ENCODE assay signal across 35 cellular contexts in genomic region chr17:34575182-34575581, GRCh38. TPM values are rescaled to one million over a fixed set of nuclear protein-coding genes. Genes with fewer than 3 reads are reported as not detected.
"Had no signal": no experiment of that assay in that cellular context is flagged by ENCODE, and none has a peak within 500 bp of the region (broad histone marks: within the 10 kb centered on the region; RNA-seq: fewer than 3 reads in every experiment).

No MANE protein-coding gene starts in this region.

- H3K27ac Mint-ChIP-seq: dendritic cell treated with granulocyte-macrophage colony-stimulating factor and Interleukin-4, amounts not matched to agents 40 ng/mL and 50 ng/mL, for 4 days; effector memory CD8-positive, alpha-beta T cell; endodermal cell had no signal

- H3K4me3 Mint-ChIP-seq: dendritic cell treated with granulocyte-macrophage colony-stimulating factor and Interleukin-4, amounts not matched to agents 40 ng/mL and 50 ng/mL, for 4 days; effector memory CD8-positive, alpha-beta T cell; endodermal cell had no signal

- H3K9me3 Mint-ChIP-seq: dendritic cell treated with granulocyte-macrophage colony-stimulating factor and Interleukin-4, amounts not matched to agents 40 ng/mL and 50 ng/mL, for 4 days; effector memory CD8-positive, alpha-beta T cell; endodermal cell had no signal

- DNase-seq: colonic mucosa; cortex of kidney; dermis blood vessel endothelial cell; dorsolateral prefrontal cortex; effector CD4-positive, alpha-beta T cell; effector CD8-positive, alpha-beta T cell; effector memory CD4-positive, alpha-beta T cell; effector memory CD8-positive, alpha-beta T cell; endodermal cell; erythroblast; esophagus squamous epithelium; foreskin fibroblast; foreskin keratinocyte; foreskin melanocyte; gastrocnemius medialis; glutamatergic neuron; head of caudate nucleus; heart left ventricle; heart right ventricle had no signal

- H3K4me3 ChIP-seq: colonic mucosa, coronary artery, dorsolateral prefrontal cortex, esophagus muscularis mucosa, esophagus squamous epithelium, gastrocnemius medialis, gastroesophageal sphincter, heart left ventricle, heart right ventricle, hepatocyte had no signal

- FAIRE-seq: colon, endometrium, endothelial cell of umbilical vein, frontal cortex had no signal

- H3K27ac ChIP-seq: colonic mucosa, coronary artery, dorsolateral prefrontal cortex, epithelial cell of prostate, esophagus muscularis mucosa, esophagus squamous epithelium, foreskin keratinocyte, gastrocnemius medialis, gastroesophageal sphincter, heart left ventricle, heart right ventricle, hepatocyte had no signal

- H3K36me3 ChIP-seq: colonic mucosa, esophagus muscularis mucosa, esophagus squamous epithelium, gastrocnemius medialis, gastroesophageal sphincter, heart left ventricle, heart right ventricle had no signal

- H3K9me3 ChIP-seq: colonic mucosa, esophagus muscularis mucosa, esophagus squamous epithelium, gastrocnemius medialis had no signal

- H3K4me1 ChIP-seq: colonic mucosa, foreskin keratinocyte had no signal

RNA-seq across cellular contexts. Expression of gene TMEM132E, which starts 4.2 kb away (rescaled TPM):
- total RNA-seq: dermis blood vessel endothelial cell, dermis microvascular lymphatic vessel endothelial cell, endothelial cell of umbilical vein, epithelial cell of proximal tubule, esophagus mucosa, fibroblast of lung, fibroblast of villous mesenchyme, foreskin keratinocyte, gastrocnemius medialis, glomerular endothelial cell had no signal
